19 cellular contexts compared by ENCODE assay signal in the genomic region with DNA sequence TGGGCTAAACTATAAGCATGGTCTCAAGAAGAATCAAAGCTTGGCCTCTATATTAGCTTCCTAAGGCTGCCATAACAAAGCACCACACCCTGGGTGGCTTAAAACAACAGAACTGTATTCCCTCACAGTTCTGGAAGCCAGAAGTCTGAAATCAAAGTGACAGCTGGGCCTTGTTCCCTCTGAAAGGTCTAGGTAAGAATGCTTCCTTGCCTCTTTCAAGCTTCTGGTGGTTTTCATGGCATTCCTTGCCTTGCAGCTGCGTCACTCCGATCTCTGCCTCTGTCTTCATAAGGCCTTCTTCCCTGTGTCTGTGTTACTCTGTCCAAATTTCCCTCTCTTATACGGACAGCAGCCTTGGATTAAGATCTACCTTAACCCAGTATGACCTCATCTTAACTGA.
"Had no signal": no experiment of that assay in that cellular context is flagged by ENCODE, and none has a peak within 500 bp of the region (broad histone marks: within the 10 kb centered on the region; RNA-seq: fewer than 3 reads in every experiment).

No MANE protein-coding gene starts in this region.

- H3K36me3 ChIP-seq: brain microvascular endothelial cell, gastrocnemius medialis had no signal

- DNase-seq: activated CD4-positive, alpha-beta T cell treated with anti-CD3 and anti-CD28 coated beads, Interleukin-2, amount 10 ng/mL, durations not matched to agents 7 days and 5 days; activated CD8-positive, alpha-beta T cell treated with anti-CD3 and anti-CD28 coated beads, Interleukin-2, amount 10 ng/mL, durations not matched to agents 7 days and 5 days; activated naive CD4-positive, alpha-beta T cell treated with Interleukin-2 at 50 U/mL for 16 hours; activated naive CD8-positive, alpha-beta T cell treated with anti-CD3 and anti-CD28 coated beads, Interleukin-2, amount 50 U/mL, for 24 hours; activated T-cell treated with anti-CD3 and anti-CD28 coated beads, Interleukin-2, amount 50 U/mL, for 24 hours; aorta; brain microvascular endothelial cell; central memory CD4-positive, alpha-beta T cell; gastrocnemius medialis; head of caudate nucleus; mesendoderm; naive thymus-derived CD8-positive, alpha-beta T cell; stimulated activated CD4-positive, alpha-beta T cell treated with anti-CD3 and anti-CD28 coated beads, Interleukin-12 subunit alpha, Interleukin-12 subunit beta, amount 100 ng/mL, for 4 hours; stimulated activated CD4-positive, alpha-beta T cell treated with anti-CD3 and anti-CD28 coated beads, Interleukin-1b, Interleukin-23, amount 100 ng/mL, for 48 hours; stimulated activated CD8-positive, alpha-beta memory T cell treated with anti-CD3 and anti-CD28 coated beads, Interleukin-4, amount 100 ng/mL, for 48 hours; stimulated activated naive CD4-positive, alpha-beta T cell; T-cell; T-helper 9 cell had no signal

- H3K9me3 Mint-ChIP-seq: activated CD4-positive, alpha-beta T cell treated with anti-CD3 and anti-CD28 coated beads, Interleukin-2, amount 10 ng/mL, durations not matched to agents 7 days and 5 days; activated T-cell treated with anti-CD3 and anti-CD28 coated beads, Interleukin-2, amount 50 U/mL, for 24 hours; activated T-helper 2 cell treated with anti-CD3 and anti-CD28 coated beads, Interferon-gamma antibody, Interleukin-2, Interleukin-4, amounts not matched to agents 10 μg/mL and 5 μg/mL and 100 μg/mL, durations not matched to agents 14 hours and 24 hours and 36 hours had no signal

- H3K27ac ChIP-seq: brain microvascular endothelial cell, gastrocnemius medialis had no signal

- H3K36me3 Mint-ChIP-seq: T-cell had no signal

- H3K4me1 ChIP-seq: gastrocnemius medialis had no signal

- H3K4me1 Mint-ChIP-seq: activated CD4-positive, alpha-beta T cell treated with anti-CD3 and anti-CD28 coated beads, Interleukin-2, amount 10 ng/mL, durations not matched to agents 7 days and 5 days; activated naive CD8-positive, alpha-beta T cell treated with anti-CD3 and anti-CD28 coated beads, Interleukin-2, amount 50 U/mL, for 24 hours; naive thymus-derived CD8-positive, alpha-beta T cell; T-cell had no signal

- H3K9me3 ChIP-seq: gastrocnemius medialis had no signal

- H3K4me3 ChIP-seq: gastrocnemius medialis had no signal

- H3K27ac Mint-ChIP-seq: activated CD4-positive, alpha-beta T cell treated with anti-CD3 and anti-CD28 coated beads, Interleukin-2, amount 10 ng/mL, durations not matched to agents 7 days and 5 days; activated CD8-positive, alpha-beta T cell treated with anti-CD3 and anti-CD28 coated beads, Interleukin-2, amount 10 ng/mL, durations not matched to agents 7 days and 5 days; activated naive CD8-positive, alpha-beta T cell treated with anti-CD3 and anti-CD28 coated beads, Interleukin-2, amount 50 U/mL, for 24 hours; activated T-cell treated with anti-CD3 and anti-CD28 coated beads, Interleukin-2, amount 50 U/mL, for 24 hours; activated T-helper 2 cell treated with anti-CD3 and anti-CD28 coated beads, Interferon-gamma antibody, Interleukin-2, Interleukin-4, amounts not matched to agents 10 μg/mL and 5 μg/mL and 100 μg/mL, durations not matched to agents 14 hours and 24 hours and 36 hours; naive thymus-derived CD8-positive, alpha-beta T cell; T-cell had no signal

- H3K27me3 ChIP-seq: brain microvascular endothelial cell, gastrocnemius medialis had no signal

- H3K4me3 Mint-ChIP-seq: activated CD4-positive, alpha-beta T cell treated with anti-CD3 and anti-CD28 coated beads, Interleukin-2, amount 10 ng/mL, durations not matched to agents 7 days and 5 days; activated CD8-positive, alpha-beta T cell treated with anti-CD3 and anti-CD28 coated beads, Interleukin-2, amount 10 ng/mL, durations not matched to agents 7 days and 5 days; activated naive CD8-positive, alpha-beta T cell treated with anti-CD3 and anti-CD28 coated beads, Interleukin-2, amount 50 U/mL, for 24 hours; activated T-cell treated with anti-CD3 and anti-CD28 coated beads, Interleukin-2, amount 50 U/mL, for 24 hours; naive thymus-derived CD8-positive, alpha-beta T cell; T-cell had no signal
